2 cellular contexts compared by ENCODE assay signal in the genomic region with DNA sequence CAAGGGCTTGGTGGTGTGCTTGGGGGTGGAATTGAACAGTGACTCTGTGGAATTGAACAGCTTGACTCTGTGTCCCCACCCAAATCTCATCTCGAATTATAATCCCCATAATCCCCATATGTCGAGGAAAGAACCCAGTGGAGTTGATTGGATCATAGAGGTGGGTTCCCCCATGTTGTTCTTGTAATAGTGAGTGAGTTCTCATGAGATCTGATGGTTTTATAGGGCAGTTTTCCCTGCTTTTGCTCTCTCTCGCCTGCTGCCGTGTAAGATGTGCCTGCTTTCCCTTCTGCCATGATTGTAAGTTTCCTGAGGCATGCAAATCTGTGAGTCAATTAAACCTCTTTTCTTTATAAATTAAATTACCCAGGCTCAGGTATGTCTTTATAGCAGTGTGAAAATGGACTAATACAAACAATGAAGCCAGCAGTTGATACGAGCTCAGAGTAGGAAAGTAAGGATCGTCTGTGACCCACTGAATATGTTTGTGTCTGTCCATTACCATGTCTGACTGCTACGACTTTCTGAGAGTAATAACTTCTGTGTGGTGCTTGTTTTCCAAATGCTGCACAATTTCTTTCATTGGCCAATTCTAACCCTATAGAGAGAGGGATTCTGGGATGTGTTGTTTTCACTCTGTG.
TF ChIP-seq lines count a peak whose summit lies in the region.

No MANE protein-coding gene starts in this region.

TF ChIP-seq in HepG2, 621 proteins besides CTCF, POLR2A, EP300 and RAD21:
- TF ChIP-seq CHD4 (IDR thresholded peaks at IDR 0.05; ENCODE audit: borderline replicate concordance, low read length) (no peak), ZNF550 (CRISPR knock-in tag; IDR thresholded peaks at IDR 0.05; ENCODE audit: borderline replicate concordance) (no peak), ZFY (CRISPR knock-in tag; IDR thresholded peaks at IDR 0.05) (no peak), POLR2AphosphoS2 (IDR thresholded peaks at IDR 0.05; ENCODE audit: low read depth, low read length) (no peak), SYNCRIP (IDR thresholded peaks at IDR 0.05; ENCODE audit: insufficient read depth, low read depth, low read length) (no peak), FOXA3 (CRISPR knock-in tag; IDR thresholded peaks at IDR 0.05) (no peak), HOXA3 (CRISPR knock-in tag; IDR thresholded peaks at IDR 0.05) (no peak), ZFAT (CRISPR knock-in tag; conservative IDR thresholded peaks at IDR 0.05) (no peak), ZNF567 (CRISPR knock-in tag; IDR thresholded peaks at IDR 0.05; ENCODE audit: borderline replicate concordance) (no peak)
- TF ChIP-seq, protein P1, sequence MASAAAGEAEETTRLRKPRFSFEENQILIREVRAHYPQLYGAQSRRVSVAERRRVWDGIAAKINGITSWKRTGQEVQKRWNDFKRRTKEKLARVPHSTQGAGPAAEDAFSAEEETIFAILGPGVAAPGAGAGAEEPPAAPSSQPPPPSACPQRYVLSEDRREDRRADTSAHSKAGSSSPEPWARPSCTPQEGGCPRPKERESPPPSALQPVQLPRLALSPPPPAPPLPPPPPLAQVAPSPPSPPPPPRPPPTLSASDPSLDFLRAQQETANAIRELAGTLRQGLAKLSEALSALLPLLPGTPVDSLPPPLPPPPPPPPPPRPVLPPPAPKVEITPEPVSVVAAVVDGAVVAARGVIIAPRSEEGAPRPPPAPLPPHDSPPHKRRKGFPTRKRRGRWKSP (CRISPR knock-in tag; IDR thresholded peaks at IDR 0.05): no peak
- TF ChIP-seq, protein P2, sequence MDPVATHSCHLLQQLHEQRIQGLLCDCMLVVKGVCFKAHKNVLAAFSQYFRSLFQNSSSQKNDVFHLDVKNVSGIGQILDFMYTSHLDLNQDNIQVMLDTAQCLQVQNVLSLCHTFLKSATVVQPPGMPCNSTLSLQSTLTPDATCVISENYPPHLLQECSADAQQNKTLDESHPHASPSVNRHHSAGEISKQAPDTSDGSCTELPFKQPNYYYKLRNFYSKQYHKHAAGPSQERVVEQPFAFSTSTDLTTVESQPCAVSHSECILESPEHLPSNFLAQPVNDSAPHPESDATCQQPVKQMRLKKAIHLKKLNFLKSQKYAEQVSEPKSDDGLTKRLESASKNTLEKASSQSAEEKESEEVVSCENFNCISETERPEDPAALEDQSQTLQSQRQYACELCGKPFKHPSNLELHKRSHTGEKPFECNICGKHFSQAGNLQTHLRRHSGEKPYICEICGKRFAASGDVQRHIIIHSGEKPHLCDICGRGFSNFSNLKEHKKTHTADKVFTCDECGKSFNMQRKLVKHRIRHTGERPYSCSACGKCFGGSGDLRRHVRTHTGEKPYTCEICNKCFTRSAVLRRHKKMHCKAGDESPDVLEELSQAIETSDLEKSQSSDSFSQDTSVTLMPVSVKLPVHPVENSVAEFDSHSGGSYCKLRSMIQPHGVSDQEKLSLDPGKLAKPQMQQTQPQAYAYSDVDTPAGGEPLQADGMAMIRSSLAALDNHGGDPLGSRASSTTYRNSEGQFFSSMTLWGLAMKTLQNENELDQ (CRISPR knock-in tag; IDR thresholded peaks at IDR 0.05; ENCODE audit: borderline replicate concordance): no peak
- TF ChIP-seq, protein P3, sequence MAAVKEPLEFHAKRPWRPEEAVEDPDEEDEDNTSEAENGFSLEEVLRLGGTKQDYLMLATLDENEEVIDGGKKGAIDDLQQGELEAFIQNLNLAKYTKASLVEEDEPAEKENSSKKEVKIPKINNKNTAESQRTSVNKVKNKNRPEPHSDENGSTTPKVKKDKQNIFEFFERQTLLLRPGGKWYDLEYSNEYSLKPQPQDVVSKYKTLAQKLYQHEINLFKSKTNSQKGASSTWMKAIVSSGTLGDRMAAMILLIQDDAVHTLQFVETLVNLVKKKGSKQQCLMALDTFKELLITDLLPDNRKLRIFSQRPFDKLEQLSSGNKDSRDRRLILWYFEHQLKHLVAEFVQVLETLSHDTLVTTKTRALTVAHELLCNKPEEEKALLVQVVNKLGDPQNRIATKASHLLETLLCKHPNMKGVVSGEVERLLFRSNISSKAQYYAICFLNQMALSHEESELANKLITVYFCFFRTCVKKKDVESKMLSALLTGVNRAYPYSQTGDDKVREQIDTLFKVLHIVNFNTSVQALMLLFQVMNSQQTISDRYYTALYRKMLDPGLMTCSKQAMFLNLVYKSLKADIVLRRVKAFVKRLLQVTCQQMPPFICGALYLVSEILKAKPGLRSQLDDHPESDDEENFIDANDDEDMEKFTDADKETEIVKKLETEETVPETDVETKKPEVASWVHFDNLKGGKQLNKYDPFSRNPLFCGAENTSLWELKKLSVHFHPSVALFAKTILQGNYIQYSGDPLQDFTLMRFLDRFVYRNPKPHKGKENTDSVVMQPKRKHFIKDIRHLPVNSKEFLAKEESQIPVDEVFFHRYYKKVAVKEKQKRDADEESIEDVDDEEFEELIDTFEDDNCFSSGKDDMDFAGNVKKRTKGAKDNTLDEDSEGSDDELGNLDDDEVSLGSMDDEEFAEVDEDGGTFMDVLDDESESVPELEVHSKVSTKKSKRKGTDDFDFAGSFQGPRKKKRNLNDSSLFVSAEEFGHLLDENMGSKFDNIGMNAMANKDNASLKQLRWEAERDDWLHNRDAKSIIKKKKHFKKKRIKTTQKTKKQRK (IDR thresholded peaks at IDR 0.05; ENCODE audit: low read length): no peak

TF ChIP-seq in SK-N-SH treated with all-trans-retinoic acid at 6 μM for 48 hours, 23 proteins besides CTCF, POLR2A, EP300 and RAD21:
- no peak for TF ChIP-seq ESRRG (CRISPR knock-in tag; IDR thresholded peaks at IDR 0.05)
- no peak for TF ChIP-seq ISL1 (CRISPR knock-in tag; IDR thresholded peaks at IDR 0.05)
- no peak for TF ChIP-seq TCF4 (CRISPR knock-in tag; IDR thresholded peaks at IDR 0.05; ENCODE audit: borderline replicate concordance)
- no peak for TF ChIP-seq ZC3H10 (CRISPR knock-in tag; IDR thresholded peaks at IDR 0.05)
- TF ChIP-seq CSDC2 (CRISPR knock-in tag; IDR thresholded peaks at IDR 0.05): no peak
- TF ChIP-seq ARNTL (CRISPR knock-in tag; IDR thresholded peaks at IDR 0.05; ENCODE audit: borderline replicate concordance, low read depth): no peak
TF ChIP-seq in SK-N-SH treated with all-trans-retinoic acid at 6 μM for 48 hours: peak in this region for 0.
